In genomic region chr9:95386843-95387242, GRCh38 we compare ENCODE assay signal across 32 cellular contexts.
"Had no signal": no experiment of that assay in that cellular context is flagged by ENCODE, and none has a peak within 500 bp of the region (broad histone marks: within the 10 kb centered on the region; RNA-seq: fewer than 3 reads in every experiment).

No MANE protein-coding gene starts in this region.

- ATAC-seq: activated CD4-positive, alpha-beta T cell treated with anti-CD3 and anti-CD28 coated beads for 36 hours; activated CD4-positive, CD25-positive, alpha-beta regulatory T cell treated with anti-CD3 and anti-CD28 coated beads, Interleukin-2, amount 50 U/mL, for 24 hours; activated CD8-positive, alpha-beta memory T cell treated with anti-CD3 and anti-CD28 coated beads, Interleukin-2, amount 10 ng/mL, durations not matched to agents 7 days and 5 days; activated CD8-positive, alpha-beta T cell treated with anti-CD3 and anti-CD28 coated beads, Interleukin-2, amount 10 ng/mL, durations not matched to agents 7 days and 5 days; activated naive CD8-positive, alpha-beta T cell treated with anti-CD3 and anti-CD28 coated beads, Interleukin-2, amount 50 U/mL, for 24 hours; WTC11 had no signal

- DNase-seq: activated CD4-positive, alpha-beta memory T cell treated with anti-CD3 and anti-CD28 coated beads, Interleukin-2, amount 10 ng/mL, durations not matched to agents 7 days and 5 days; activated CD4-positive, alpha-beta T cell treated with anti-CD3 and anti-CD28 coated beads for 1 hour; activated CD4-positive, alpha-beta T cell treated with anti-CD3 and anti-CD28 coated beads for 36 hours; activated CD4-positive, alpha-beta T cell treated with anti-CD3 and anti-CD28 coated beads for 48 hours; activated CD4-positive, alpha-beta T cell treated with anti-CD3 and anti-CD28 coated beads, Interleukin-2, amount 10 ng/mL, durations not matched to agents 7 days and 5 days; activated CD4-positive, alpha-beta T cell treated with anti-CD3 and anti-CD28 coated beads, Interleukin-2, amount 50 U/mL, for 48 hours; activated CD4-positive, CD25-positive, alpha-beta regulatory T cell; activated CD8-positive, alpha-beta memory T cell treated with anti-CD3 and anti-CD28 coated beads for 24 hours; activated CD8-positive, alpha-beta memory T cell treated with anti-CD3 and anti-CD28 coated beads, Interleukin-2, amount 10 ng/mL, durations not matched to agents 7 days and 5 days; activated CD8-positive, alpha-beta memory T cell treated with anti-CD3 and anti-CD28 coated beads, Interleukin-2, amount 50 U/mL, for 48 hours; activated CD8-positive, alpha-beta T cell treated with anti-CD3 and anti-CD28 coated beads, Interleukin-2, amount 10 ng/mL, durations not matched to agents 7 days and 5 days; activated effector memory CD4-positive, alpha-beta T cell treated with Interleukin-2 at 50 U/mL for 16 hours; activated gamma-delta T cell; activated naive CD4-positive, alpha-beta T cell treated with anti-CD3 and anti-CD28 coated beads, Interleukin-2, amount 10 ng/mL, durations not matched to agents 7 days and 5 days; activated naive CD4-positive, alpha-beta T cell treated with Interleukin-2 at 50 U/mL for 16 hours; activated naive CD8-positive, alpha-beta T cell treated with anti-CD3 and anti-CD28 coated beads, Interleukin-2, amount 10 ng/mL, durations not matched to agents 7 days and 5 days; activated naive CD8-positive, alpha-beta T cell treated with anti-CD3 and anti-CD28 coated beads, Interleukin-2, amount 50 U/mL, for 24 hours; activated T-cell treated with anti-CD3 and anti-CD28 coated beads, Interleukin-2, amount 50 U/mL, for 24 hours; activated T-cell treated with anti-CD3 and anti-CD28 coated beads, Interleukin-2, amount 50 U/mL, for 48 hours; amygdala; anterior cingulate cortex; caudate nucleus; cerebellar nuclear complex; T-helper 1 cell; T-helper 2 cell; T-helper 9 cell; WERI-Rb-1 had no signal

- H3K4me1 ChIP-seq: ascending aorta had no signal

- H3K36me3 ChIP-seq: ascending aorta, cardiac muscle cell, WERI-Rb-1 had no signal

- H3K27ac ChIP-seq: ascending aorta, cardiac muscle cell, WERI-Rb-1 had no signal

- H3K9me3 ChIP-seq: ascending aorta had no signal

- H3K27me3 ChIP-seq: ascending aorta, cardiac muscle cell had no signal

- FAIRE-seq: bronchial epithelial cell had no signal

- H3K4me3 ChIP-seq: ascending aorta, cardiac muscle cell had no signal
